Comparison of ENCODE assay signal across 27 cellular contexts in genomic region chr18:56353676-56354260, GRCh38.
"Had no signal": no experiment of that assay in that cellular context is flagged by ENCODE, and none has a peak within 500 bp of the region (broad histone marks: within the 10 kb centered on the region; RNA-seq: fewer than 3 reads in every experiment).

No MANE protein-coding gene starts in this region.

- ATAC-seq: gastroesophageal sphincter; heart left ventricle; mucosa of descending colon; natural killer cell treated with Interleukin-12 subunit alpha and Interleukin-12 subunit beta and Interleukin-15 and Interleukin-18, amount 100 ng/mL, for 72 hours; right lobe of liver; stimulated activated effector memory CD8-positive, alpha-beta T cell treated with anti-CD3 and anti-CD28 coated beads, Interleukin-12 subunit alpha, Interleukin-12 subunit beta, amount 100 ng/mL, for 72 hours had no signal

- DNase-seq: colonic mucosa; effector CD8-positive, alpha-beta T cell; endodermal cell; foreskin fibroblast; heart left ventricle; mesenchymal stem cell; mucosa of descending colon; naive B cell; right lobe of liver; stimulated activated CD4-positive, alpha-beta T cell treated with anti-CD3 and anti-CD28 coated beads, Interleukin-12 subunit alpha, Interleukin-12 subunit beta, amount 100 ng/mL, for 4 hours; stimulated activated CD4-positive, alpha-beta T cell treated with anti-CD3 and anti-CD28 coated beads, Interleukin-1b, Interleukin-23, amount 100 ng/mL, for 48 hours; stimulated activated CD4-positive, alpha-beta T cell treated with anti-CD3 and anti-CD28 coated beads, Interleukin-4, amount 100 ng/mL, for 24 hours; stimulated activated naive CD4-positive, alpha-beta T cell treated with Interleukin-2 at 50 U/mL for 16 hours; stomach; thyroid gland; trophoblast cell had no signal

- H3K9me3 ChIP-seq: colonic mucosa, esophagus muscularis mucosa, gastroesophageal sphincter, mucosa of descending colon, neutrophil, right lobe of liver, stomach, thyroid gland, vagina had no signal

- H3K27me3 ChIP-seq: colonic mucosa, esophagus muscularis mucosa, gastroesophageal sphincter, heart left ventricle, hepatocyte, neutrophil, right lobe of liver, stomach, thyroid gland, vagina had no signal

- H3K4me3 ChIP-seq: colonic mucosa, esophagus muscularis mucosa, gastroesophageal sphincter, heart left ventricle, hepatocyte, lung, mucosa of descending colon, right lobe of liver, smooth muscle cell, stomach, thyroid gland, vagina had no signal

- FAIRE-seq: endothelial cell of umbilical vein had no signal

- H3K27ac ChIP-seq: colonic mucosa, esophagus muscularis mucosa, gastroesophageal sphincter, heart left ventricle, hepatocyte, neutrophil, parathyroid adenoma, right lobe of liver, stomach, thyroid gland, vagina had no signal

- H3K4me1 ChIP-seq: colonic mucosa, esophagus muscularis mucosa, gastroesophageal sphincter, heart left ventricle, parathyroid adenoma, right lobe of liver, stomach, thyroid gland, vagina had no signal

- H3K36me3 ChIP-seq: colonic mucosa, esophagus muscularis mucosa, gastroesophageal sphincter, heart left ventricle, neutrophil, right lobe of liver, stomach, thyroid gland, vagina had no signal
